ENCODE assay signal across 9 cellular contexts in the genomic region with DNA sequence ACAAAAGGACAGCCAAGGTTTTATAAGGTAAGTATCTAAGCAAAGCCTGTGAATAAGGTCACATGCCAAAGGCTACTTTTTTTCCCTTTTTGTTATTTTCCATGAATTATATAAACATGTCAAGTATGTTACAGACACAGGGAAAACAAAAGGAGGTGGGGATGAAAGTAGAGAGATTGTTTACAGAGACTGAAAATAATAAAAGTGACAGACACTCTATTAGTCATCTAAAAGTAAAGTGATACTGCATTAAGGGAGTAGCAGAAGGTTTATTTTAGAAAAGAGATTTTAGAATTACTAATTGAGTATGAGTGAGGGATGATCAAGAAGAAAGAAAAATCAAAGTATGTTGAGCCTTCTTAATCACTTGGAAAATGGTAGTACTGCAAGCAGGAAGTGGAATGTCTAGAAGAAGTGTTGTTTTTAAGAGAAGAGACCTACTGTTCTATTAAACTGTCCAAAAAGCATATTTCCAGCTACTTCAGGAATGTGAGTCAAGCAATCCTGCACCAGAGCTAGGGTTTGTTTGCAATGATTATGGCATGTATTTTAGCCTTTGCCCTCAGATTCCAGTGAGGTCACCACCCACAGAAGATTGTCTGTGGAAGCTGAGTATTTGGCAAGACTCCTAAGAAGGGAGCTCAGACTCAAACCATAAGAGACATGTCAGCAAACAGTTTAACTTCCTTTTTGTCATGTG.
DNase-seq lines count a peak whose midpoint lies in the region; ATAC-seq, FAIRE-seq and TF ChIP-seq lines count a peak whose summit lies in the region.
"Had no signal": no experiment of that assay in that cellular context is flagged by ENCODE, and none has a peak within 500 bp of the region (broad histone marks: within the 10 kb centered on the region; RNA-seq: fewer than 3 reads in every experiment).

No MANE protein-coding gene starts in this region.

- no peak overlapping the region for H3K27ac Mint-ChIP-seq in T-cell

- no peaks in the 10 kb centered on the region for H3K27me3 Mint-ChIP-seq in T-cell

- no peaks in the 10 kb centered on the region for H3K36me3 ChIP-seq in bronchial epithelial cell (ENCODE audit: control insufficient read depth, insufficient read depth, low read length)

- peaks cover 0 to 6% (median 1%) of the 10 kb centered on the region in 3 donors for H3K4me1 Mint-ChIP-seq in T-cell

- no peak for FAIRE-seq in bronchial epithelial cell (lab: Jason Lieb, UNC)

- H3K9me3 ChIP-seq in mononuclear cell (ENCODE audit: low read depth, low read length) = no peaks in the 10 kb centered on the region

- H3K27me3 ChIP-seq in bronchial epithelial cell (ENCODE audit: control insufficient read depth, insufficient read depth, low read length) (no peaks in the 10 kb centered on the region), mononuclear cell (ENCODE audit: insufficient read depth, low read length) (no peaks in the 10 kb centered on the region)

- peaks cover 7 to 14% (median 7%) of the 10 kb centered on the region in 3 donors for H3K9me3 Mint-ChIP-seq in T-cell

- CTCF ChIA-PET in T-cell (lab: Charles Lee) = no interaction called here

- H3K4me3 ChIP-seq in bronchial epithelial cell (ENCODE audit: low read depth, low read length) = no peak overlapping the region
- H3K4me3 ChIP-seq in mononuclear cell (ENCODE audit: low read length) = peak overlapping the region; percentile 38

- H3K4me3 Mint-ChIP-seq in T-cell = peak overlapping the region in 1 of 3 donors; percentile 46

- no peaks in the 10 kb centered on the region for H3K36me3 Mint-ChIP-seq in T-cell

- TF ChIP-seq CTCF in bronchial epithelial cell (IDR thresholded peaks at IDR 0.05; ENCODE audit: insufficient read depth, low read length, severe bottlenecking) = no peak

- POLR2A ChIA-PET in T-cell (lab: Charles Lee) = interaction anchor here in 1 of 2 donors (0.6 kb wide), 1 partner anchor 260 kb away, joined by 3 read pairs; no protein-coding TSS in a partner anchor

- peak; percentile 73 for DNase-seq in A172 (ENCODE audit: low spot score)
- peak; percentile 37 for DNase-seq in LoVo (ENCODE audit: low spot score)
- peak; percentile 69 for DNase-seq in bronchial epithelial cell (ENCODE audit: low read depth)
- no peak for DNase-seq in NCI-H2196 (lab: John Stamatoyannopoulos, UW; ENCODE audit: unreplicated experiment)
- DNase-seq in T-cell = no peak
- no peak for DNase-seq in activated naive CD4-positive, alpha-beta T cell treated with Interleukin-2 at 50 U/mL for 16 hours
- DNase-seq: DND-41 had no signal

- no peak for ATAC-seq in HG03521 (IDR thresholded peaks at IDR 0.05; ENCODE audit: unreplicated experiment)
- ATAC-seq in T-cell (replicated peaks in 1 of 4) = no peak

- H3K4me1 ChIP-seq in mononuclear cell (ENCODE audit: insufficient read depth, low read length) = peaks cover 15% of the 10 kb centered on the region

Comparison
In these comparisons a context has a peak if more than half of its experiments do, and no peak if none do; other contexts are left out.
1. DNase-seq: peak in A172 (single experiment), LoVo (single experiment) and bronchial epithelial cell (single experiment); none in NCI-H2196 (single experiment), T-cell (0 of 34) and activated naive CD4-positive, alpha-beta T cell treated with Interleukin-2 at 50 U/mL for 16 hours (single experiment).